In genomic region chr12:62799766-62800406, GRCh38 we compare ENCODE assay signal across 9 cellular contexts.
DNase-seq lines count a peak whose midpoint lies in the region; ATAC-seq, FAIRE-seq and TF ChIP-seq lines count a peak whose summit lies in the region.
"Had no signal": no experiment of that assay in that cellular context is flagged by ENCODE, and none has a peak within 500 bp of the region (broad histone marks: within the 10 kb centered on the region; RNA-seq: fewer than 3 reads in every experiment).

No MANE protein-coding gene starts in this region.

- WGBS in transverse colon (ENCODE audit: low coverage in 1 of 2), 2 donors = 70 to 71% methylated on average over 8 to 9 of the region's 9 CpGs
- WGBS in SK-N-SH (ENCODE audit: low lambda C conversion rate) = 60% methylated on average over 9 of the region's 9 CpGs

- intact Hi-C loops in transverse colon (cut with DNase I; ENCODE audit: low total_unique reads) = loop anchor here (5.0 kb wide), 2 partner anchors 218 to 363 kb away; no protein-coding TSS in a partner anchor

- no peaks in the 10 kb centered on the region for H3K27me3 ChIP-seq in bronchial epithelial cell (ENCODE audit: control insufficient read depth, insufficient read depth, low read length)
- no peaks in the 10 kb centered on the region for H3K27me3 ChIP-seq in transverse colon
- no peaks in the 10 kb centered on the region for H3K27me3 ChIP-seq in SK-N-SH (ENCODE audit: insufficient read depth)

- no peaks in the 10 kb centered on the region for H3K9me2 ChIP-seq in SK-N-SH

- H3K79me2 ChIP-seq in SK-N-SH (ENCODE audit: insufficient read depth) = no peaks in the 10 kb centered on the region

- in situ Hi-C loops in transverse colon (cut with MboI; ENCODE audit: low pct_ligation_motif_present in 1 of 4, low pct_unique_long_range_greater_than_20kb in 1 of 4, low sequenced_read_pairs in 3 of 4) = loop anchor here in 3 of 4 donors (5.0 to 25.0 kb wide), 4 partner anchors 215 to 363 kb away; no protein-coding TSS in a partner anchor

- TF ChIP-seq CTCF in GM12865 (IDR thresholded peaks at IDR 0.05; ENCODE audit: insufficient read depth, low read depth, low read length, missing control alignments) (no peak), bronchial epithelial cell (IDR thresholded peaks at IDR 0.05; ENCODE audit: insufficient read depth, low read length, severe bottlenecking) (no peak), transverse colon (IDR thresholded peaks at IDR 0.05) (no peak), SK-N-SH (IDR thresholded peaks at IDR 0.05) (no peak)

- no peak for TF ChIP-seq RAD21 in SK-N-SH (IDR thresholded peaks at IDR 0.05; ENCODE audit: low read length)

- no peak for TF ChIP-seq EP300 in transverse colon (IDR thresholded peaks at IDR 0.05; ENCODE audit: low read depth)
- no peak for TF ChIP-seq EP300 in SK-N-SH (IDR thresholded peaks at IDR 0.05; ENCODE audit: borderline replicate concordance in 1 of 2, low read depth in 1 of 2, low read length in 1 of 2)

- no peak for FAIRE-seq in bronchial epithelial cell (lab: Jason Lieb, UNC)

- H3K27ac ChIP-seq in transverse colon = no peak overlapping the region
- no peak overlapping the region for H3K27ac ChIP-seq in SK-N-SH (ENCODE audit: low read depth in 2 of 2, low read length in 1 of 2)
- H3K27ac ChIP-seq: coronary artery had no signal

- peak; percentile 63 for DNase-seq in GM12865 (ENCODE audit: low read depth)
- DNase-seq in bronchial epithelial cell (ENCODE audit: low read depth) = peak; percentile 97
- DNase-seq in transverse colon = no peak
- no peak for DNase-seq in SK-N-SH
- no peak for DNase-seq in NCI-H510A (lab: John Stamatoyannopoulos, UW)
- DNase-seq in NCI-H2081 (lab: John Stamatoyannopoulos, UW) = no peak

- no peaks in the 10 kb centered on the region for H3K36me3 ChIP-seq in bronchial epithelial cell (ENCODE audit: control insufficient read depth, insufficient read depth, low read length)
- H3K36me3 ChIP-seq in transverse colon = no peaks in the 10 kb centered on the region
- H3K36me3 ChIP-seq in SK-N-SH (replicated peaks in 1 of 2; ENCODE audit: control insufficient read depth in 1 of 2, insufficient read depth in 2 of 2, low read length in 1 of 2) = no peaks in the 10 kb centered on the region

- H3K4me2 ChIP-seq in SK-N-SH = no peak overlapping the region

- H3K9ac ChIP-seq in SK-N-SH = no peak overlapping the region

- ATAC-seq in GM21526 (IDR thresholded peaks at IDR 0.05; ENCODE audit: low FRiP score, unreplicated experiment) (peak; percentile 49), HG03103 (IDR thresholded peaks at IDR 0.05; ENCODE audit: low read depth, unreplicated experiment) (peak; percentile 47)

- H3K4me1 ChIP-seq in transverse colon = no peaks in the 10 kb centered on the region
- peaks cover 0 to 3% of the 10 kb centered on the region in 2 experiments; a peak in 1 of 4 replicates for H3K4me1 ChIP-seq in SK-N-SH (ENCODE audit: control insufficient read depth in 1 of 2, insufficient read depth in 2 of 2, low read depth in 1 of 2, low read length in 1 of 2)

- H3F3A ChIP-seq in SK-N-SH (replicated peaks; ENCODE audit: insufficient read depth) = no peaks in the 10 kb centered on the region

- TF ChIP-seq POLR2A in transverse colon (IDR thresholded peaks at IDR 0.05) = no peak

- H3K9me3 ChIP-seq in transverse colon = no peaks in the 10 kb centered on the region
- H3K9me3 ChIP-seq in SK-N-SH = no peaks in the 10 kb centered on the region

- H3K4me3 ChIP-seq in GM12865 (ENCODE audit: low read depth, low read length) (no peak overlapping the region), bronchial epithelial cell (ENCODE audit: low read depth, low read length) (no peak overlapping the region), transverse colon (no peak overlapping the region), SK-N-SH (ENCODE audit: low read depth in 2 of 2, low read length in 1 of 2) (no peak overlapping the region)
- H3K4me3 ChIP-seq: coronary artery had no signal

- no peaks in the 10 kb centered on the region for H4K20me1 ChIP-seq in SK-N-SH (ENCODE audit: insufficient read depth)

- POLR2A ChIA-PET in SK-N-SH (lab: Yijun Ruan, JAX) = no interaction called here

- no peak overlapping the region for H2AFZ ChIP-seq in SK-N-SH (ENCODE audit: low read depth)

- CTCF ChIA-PET in SK-N-SH (lab: Yijun Ruan, JAX) = interaction anchor here (0.6 to 8.8 kb wide), 26 partner anchors 8 to 590 kb away, joined by 3 to 200 read pairs (median 3); no protein-coding TSS in a partner anchor

TF ChIP-seq in SK-N-SH, 30 proteins besides CTCF, POLR2A, EP300 and RAD21:
- TF ChIP-seq ELF1 (IDR thresholded peaks at IDR 0.05) (no peak), RFX5 (IDR thresholded peaks at IDR 0.05; ENCODE audit: low read length) (no peak), ZBTB33 (IDR thresholded peaks at IDR 0.05; ENCODE audit: borderline replicate concordance, low read depth) (no peak), GATA2 (CRISPR knock-in tag; IDR thresholded peaks at IDR 0.05) (no peak), RCOR1 (IDR thresholded peaks at IDR 0.05; ENCODE audit: low read length) (no peak), IRF3 (IDR thresholded peaks at IDR 0.05; ENCODE audit: low read depth, low read length) (no peak), PBX3 (IDR thresholded peaks at IDR 0.05) (no peak), POLR2AphosphoS5 (IDR thresholded peaks at IDR 0.05; ENCODE audit: low read depth, low read length) (no peak), SMC3 (IDR thresholded peaks at IDR 0.05; ENCODE audit: low read depth, low read length) (no peak), USF1 (IDR thresholded peaks at IDR 0.05; ENCODE audit: borderline replicate concordance, low read depth) (no peak), SIN3A (IDR thresholded peaks at IDR 0.05; ENCODE audit: borderline replicate concordance, low read depth, low read length) (no peak), MEF2A (IDR thresholded peaks at IDR 0.05; ENCODE audit: borderline replicate concordance, low read depth) (no peak), TCF12 (IDR thresholded peaks at IDR 0.05) (no peak), MXI1 (IDR thresholded peaks at IDR 0.05; ENCODE audit: low read depth, low read length) (no peak), TAF1 (IDR thresholded peaks at IDR 0.05; ENCODE audit: borderline replicate concordance, low read depth, low read length) (no peak)

Comparison
In these comparisons a context has a peak if more than half of its experiments do, and no peak if none do; other contexts are left out.
1. DNase-seq: peak in GM12865 (single experiment) and bronchial epithelial cell (single experiment); none in transverse colon (single experiment), SK-N-SH (single experiment), NCI-H510A (single experiment) and NCI-H2081 (0 of 2).